1 cellular context compared by ENCODE assay signal in genomic region chr11:2890466-2891241, GRCh38.
TF ChIP-seq lines count a peak whose summit lies in the region.

No MANE protein-coding gene starts in this region.

TF ChIP-seq in K562, 482 proteins besides CTCF, POLR2A, EP300 and RAD21 (continued from another document):
- 0 out of 2 replicates have a peak, but pooled peaks have one; percentile 37 for TF ChIP-seq ZBTB43 (CRISPR knock-in tag; IDR thresholded peaks at IDR 0.05)
- TF ChIP-seq PHF21A (IDR thresholded peaks at IDR 0.05; ENCODE audit: borderline replicate concordance, low read depth): no peak
- TF ChIP-seq ZNF318 (IDR thresholded peaks at IDR 0.05; ENCODE audit: borderline replicate concordance in 1 of 2, low read depth in 1 of 2): peak in 1 of 2 experiments; percentile 77; a peak in 1 of 4 replicates
- no peak for TF ChIP-seq HMBOX1 (IDR thresholded peaks at IDR 0.05)
- TF ChIP-seq ZNF717 (CRISPR knock-in tag; IDR thresholded peaks at IDR 0.05): no peak
- TF ChIP-seq PKNOX1 (IDR thresholded peaks at IDR 0.05): peak; percentile 84
- no peak for TF ChIP-seq MAFF (IDR thresholded peaks at IDR 0.05; ENCODE audit: low read length)
- TF ChIP-seq THAP12 (CRISPR knock-in tag; IDR thresholded peaks at IDR 0.05): no peak
- TF ChIP-seq PHB2 (IDR thresholded peaks at IDR 0.05; ENCODE audit: low read depth): no peak
- TF ChIP-seq ZNF277 (CRISPR knock-in tag; IDR thresholded peaks at IDR 0.05; ENCODE audit: borderline replicate concordance): no peak
- TF ChIP-seq ZKSCAN8 (CRISPR knock-in tag; IDR thresholded peaks at IDR 0.05): no peak
- TF ChIP-seq E2F3 (CRISPR knock-in tag; IDR thresholded peaks at IDR 0.05): no peak
- peak; percentile 69 for TF ChIP-seq TCF3 (CRISPR knock-in tag; IDR thresholded peaks at IDR 0.05)
- TF ChIP-seq PHF8 (IDR thresholded peaks at IDR 0.05; ENCODE audit: borderline replicate concordance, low read length): peak; percentile 59; the same call in 1 of the 2 replicates
- no peak for TF ChIP-seq TCFL5 (CRISPR knock-in tag; conservative IDR thresholded peaks at IDR 0.05)
- TF ChIP-seq ATF2 (CRISPR knock-in tag; IDR thresholded peaks at IDR 0.05): no peak
- peak; percentile 60; the same call in 1 of the 2 replicates for TF ChIP-seq USF1 (CRISPR knock-in tag; IDR thresholded peaks at IDR 0.05)
- no peak for TF ChIP-seq SRSF1 (IDR thresholded peaks at IDR 0.05; ENCODE audit: low read depth, low read length)
- no peak for TF ChIP-seq ELF1 (tag; IDR thresholded peaks at IDR 0.05)
TF ChIP-seq in K562: peak in this region for 131.
